Comparison of ENCODE assay signal across 18 cellular contexts in genomic region chr22:21968452-21969129, GRCh38. TPM values are rescaled to one million over a fixed set of nuclear protein-coding genes. Genes with fewer than 3 reads are reported as not detected.
DNase-seq lines count a peak whose midpoint lies in the region; ATAC-seq, FAIRE-seq and TF ChIP-seq lines count a peak whose summit lies in the region.
"Had no signal": no experiment of that assay in that cellular context is flagged by ENCODE, and none has a peak within 500 bp of the region (broad histone marks: within the 10 kb centered on the region; RNA-seq: fewer than 3 reads in every experiment).

No MANE protein-coding gene starts in this region.

- no peaks in the 10 kb centered on the region for H3K27me3 Mint-ChIP-seq in activated T-helper 17 cell treated with anti-CD3 and anti-CD28 coated beads, Interleukin-2, amount 50 U/mL, for 72 hours
- no peaks in the 10 kb centered on the region for H3K27me3 Mint-ChIP-seq in chondrocyte (ENCODE audit: low read depth)
- H3K27me3 Mint-ChIP-seq in activated naive CD8-positive, alpha-beta T cell treated with anti-CD3 and anti-CD28 coated beads, Interleukin-2, amount 50 U/mL, for 24 hours = no peaks in the 10 kb centered on the region
- H3K27me3 Mint-ChIP-seq: CD4-positive, alpha-beta memory T cell had no signal

- H3K27ac Mint-ChIP-seq in activated T-helper 17 cell treated with anti-CD3 and anti-CD28 coated beads, Interleukin-2, amount 50 U/mL, for 72 hours = peak overlapping the region; percentile 66
- peak overlapping the region; percentile 45 for H3K27ac Mint-ChIP-seq in chondrocyte (ENCODE audit: unreplicated experiment)
- peak overlapping the region; percentile 24 for H3K27ac Mint-ChIP-seq in stimulated activated effector memory CD8-positive, alpha-beta T cell treated with anti-CD3 and anti-CD28 coated beads, Interleukin-12 subunit alpha, Interleukin-12 subunit beta, amount 100 ng/mL, for 72 hours
- no peak overlapping the region for H3K27ac Mint-ChIP-seq in activated naive CD8-positive, alpha-beta T cell treated with anti-CD3 and anti-CD28 coated beads, Interleukin-2, amount 50 U/mL, for 24 hours

- peaks cover 86% of the 10 kb centered on the region for H3K36me3 Mint-ChIP-seq in activated T-helper 17 cell treated with anti-CD3 and anti-CD28 coated beads, Interleukin-2, amount 50 U/mL, for 72 hours (ENCODE audit: low read depth)
- H3K36me3 Mint-ChIP-seq in chondrocyte (ENCODE audit: low read depth) = peaks cover 34% of the 10 kb centered on the region
- peaks cover 88% of the 10 kb centered on the region for H3K36me3 Mint-ChIP-seq in stimulated activated effector memory CD8-positive, alpha-beta T cell treated with anti-CD3 and anti-CD28 coated beads, Interleukin-12 subunit alpha, Interleukin-12 subunit beta, amount 100 ng/mL, for 72 hours
- H3K36me3 Mint-ChIP-seq in activated naive CD8-positive, alpha-beta T cell treated with anti-CD3 and anti-CD28 coated beads, Interleukin-2, amount 50 U/mL, for 24 hours (ENCODE audit: low read depth) = peaks cover 22% of the 10 kb centered on the region

- H3K4me1 Mint-ChIP-seq in activated T-helper 17 cell treated with anti-CD3 and anti-CD28 coated beads, Interleukin-2, amount 50 U/mL, for 72 hours = peaks cover 5% of the 10 kb centered on the region
- H3K4me1 Mint-ChIP-seq in chondrocyte (ENCODE audit: low read depth) = no peaks in the 10 kb centered on the region
- no peaks in the 10 kb centered on the region for H3K4me1 Mint-ChIP-seq in stimulated activated effector memory CD8-positive, alpha-beta T cell treated with anti-CD3 and anti-CD28 coated beads, Interleukin-12 subunit alpha, Interleukin-12 subunit beta, amount 100 ng/mL, for 72 hours
- H3K4me1 Mint-ChIP-seq in activated naive CD8-positive, alpha-beta T cell treated with anti-CD3 and anti-CD28 coated beads, Interleukin-2, amount 50 U/mL, for 24 hours = no peaks in the 10 kb centered on the region

- no peak for DNase-seq in chondrocyte (ENCODE audit: low spot score)
- peak; percentile 11 for DNase-seq in myocyte (ENCODE audit: low read depth)
- no peak for DNase-seq in stimulated activated effector memory CD8-positive, alpha-beta T cell treated with anti-CD3 and anti-CD28 coated beads, Interleukin-12 subunit alpha, Interleukin-12 subunit beta, amount 100 ng/mL, for 72 hours (ENCODE audit: low spot score in 2 of 2)
- DNase-seq in H4 (ENCODE audit: low spot score) = no peak
- no peak for DNase-seq in activated naive CD8-positive, alpha-beta T cell treated with anti-CD3 and anti-CD28 coated beads, Interleukin-2, amount 50 U/mL, for 24 hours
- no peak for DNase-seq in urothelium cell line (ENCODE audit: low spot score)
- DNase-seq: C1 segment of cervical spinal cord; Calu3; CD4-positive, alpha-beta memory T cell; COR-L47; DND-41; GOT3; H7; HCEC 1CT had no signal

- no peak for ATAC-seq in activated T-helper 17 cell treated with anti-CD3 and anti-CD28 coated beads, Interleukin-2, amount 50 U/mL, for 72 hours (replicated peaks)
- ATAC-seq in stimulated activated effector memory CD8-positive, alpha-beta T cell treated with anti-CD3 and anti-CD28 coated beads, Interleukin-12 subunit alpha, Interleukin-12 subunit beta, amount 100 ng/mL, for 72 hours = no peak
- ATAC-seq in HG03521 (IDR thresholded peaks at IDR 0.05; ENCODE audit: unreplicated experiment) = no peak
- no peak for ATAC-seq in activated naive CD8-positive, alpha-beta T cell treated with anti-CD3 and anti-CD28 coated beads, Interleukin-2, amount 50 U/mL, for 24 hours

- no peak for TF ChIP-seq CTCF in chondrocyte (IDR thresholded peaks at IDR 0.05)

- no peak for FAIRE-seq in urothelium cell line (lab: Jason Lieb, UNC)
- FAIRE-seq: G401.6, GM12892 had no signal

- no peaks in the 10 kb centered on the region for H3K9me3 Mint-ChIP-seq in activated T-helper 17 cell treated with anti-CD3 and anti-CD28 coated beads, Interleukin-2, amount 50 U/mL, for 72 hours
- H3K9me3 Mint-ChIP-seq in chondrocyte (ENCODE audit: low read depth) = no peaks in the 10 kb centered on the region
- no peaks in the 10 kb centered on the region for H3K9me3 Mint-ChIP-seq in stimulated activated effector memory CD8-positive, alpha-beta T cell treated with anti-CD3 and anti-CD28 coated beads, Interleukin-12 subunit alpha, Interleukin-12 subunit beta, amount 100 ng/mL, for 72 hours
- H3K9me3 Mint-ChIP-seq in activated naive CD8-positive, alpha-beta T cell treated with anti-CD3 and anti-CD28 coated beads, Interleukin-2, amount 50 U/mL, for 24 hours = no peaks in the 10 kb centered on the region
- H3K9me3 Mint-ChIP-seq: CD4-positive, alpha-beta memory T cell had no signal

- H3K4me3 Mint-ChIP-seq in activated T-helper 17 cell treated with anti-CD3 and anti-CD28 coated beads, Interleukin-2, amount 50 U/mL, for 72 hours = no peak overlapping the region
- H3K4me3 Mint-ChIP-seq in chondrocyte (ENCODE audit: unreplicated experiment) = no peak overlapping the region
- no peak overlapping the region for H3K4me3 Mint-ChIP-seq in stimulated activated effector memory CD8-positive, alpha-beta T cell treated with anti-CD3 and anti-CD28 coated beads, Interleukin-12 subunit alpha, Interleukin-12 subunit beta, amount 100 ng/mL, for 72 hours
- H3K4me3 Mint-ChIP-seq in activated naive CD8-positive, alpha-beta T cell treated with anti-CD3 and anti-CD28 coated beads, Interleukin-2, amount 50 U/mL, for 24 hours = no peak overlapping the region
- H3K4me3 Mint-ChIP-seq: CD4-positive, alpha-beta memory T cell had no signal

RNA-seq across cellular contexts. Expression of gene TOP3B, which starts 14.0 kb away (rescaled TPM):
- total RNA-seq in activated T-helper 17 cell treated with anti-CD3 and anti-CD28 coated beads, Interleukin-2, amount 50 U/mL, for 72 hours = 10 to 100 TPM; 34.6 to 42.3 TPM
- total RNA-seq in chondrocyte = 23.3 to 38.1 TPM (median 25.8 TPM) in 3 replicates
- 25.0 and 31.0 TPM in 2 replicates for total RNA-seq in myocyte
- 18.2 TPM for polyA plus RNA-seq in myocyte (2012)
- total RNA-seq in H4 (2014; rRNA removed; shearing (Covaris generic)) = 9.3 and 10.8 TPM in 2 replicates

RNA-seq across cellular contexts. Expression of gene PPM1F, which starts 15.9 kb away (rescaled TPM):
- total RNA-seq in activated T-helper 17 cell treated with anti-CD3 and anti-CD28 coated beads, Interleukin-2, amount 50 U/mL, for 72 hours = 10 to 100 TPM; 17.3 to 20.3 TPM
- total RNA-seq in chondrocyte (26.2 to 32.3 TPM (median 28.1 TPM) in 3 replicates), myocyte (98.1 and 173 TPM in 2 replicates)
- 47.5 TPM for polyA plus RNA-seq in myocyte (2012)
- 9.2 and 14.1 TPM in 2 replicates for total RNA-seq in H4 (2014; rRNA removed; shearing (Covaris generic))
